28 cellular contexts compared by ENCODE assay signal in the genomic region with DNA sequence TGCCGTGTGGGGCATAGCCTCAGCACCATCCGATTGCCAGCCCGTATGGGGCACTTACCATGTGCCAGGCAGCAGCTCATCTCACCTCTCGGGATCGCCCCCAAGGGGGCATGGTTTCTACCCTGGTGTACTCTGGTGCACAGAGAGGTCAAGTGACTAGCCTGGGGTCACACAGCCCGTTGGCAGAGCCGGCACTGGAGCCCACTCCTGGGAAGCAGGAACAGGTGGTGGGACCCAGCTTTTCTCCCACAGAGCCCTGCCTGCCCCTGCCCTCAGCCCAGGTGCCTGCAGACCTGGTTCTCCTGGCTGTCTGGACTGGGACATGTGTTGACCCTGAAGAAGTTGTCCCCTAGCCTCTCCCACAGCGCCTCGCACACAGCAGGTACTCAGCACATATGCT.
"Had no signal": no experiment of that assay in that cellular context is flagged by ENCODE, and none has a peak within 500 bp of the region (broad histone marks: within the 10 kb centered on the region; RNA-seq: fewer than 3 reads in every experiment).

No MANE protein-coding gene starts in this region.

- H3K36me3 Mint-ChIP-seq: naive B cell; natural killer cell; stimulated activated memory B cell treated with anti-CD40 and anti-IgM and Interleukin-4, amounts not matched to agents 10 μg/mL and 1 μg/mL and 100 μg/mL, for 72 hours had no signal

- H3K4me2 ChIP-seq: hepatocyte, neural progenitor cell had no signal

- H3K9me3 ChIP-seq: left ventricle myocardium inferior, ovary, prostate gland, sigmoid colon, spleen, testis, thyroid gland, transverse colon, upper lobe of left lung, vagina had no signal

- H3K27ac Mint-ChIP-seq: naive B cell; natural killer cell; nephron progenitor cell; neural progenitor cell; stimulated activated memory B cell treated with anti-CD40 and anti-IgM and Interleukin-4, amounts not matched to agents 10 μg/mL and 1 μg/mL and 100 μg/mL, for 72 hours; stimulated activated naive CD8-positive, alpha-beta T cell treated with anti-CD3 and anti-CD28 coated beads, Interleukin-15, amount 100 ng/mL, for 72 hours had no signal

- H3K36me3 ChIP-seq: left ventricle myocardium inferior, neural progenitor cell, ovary, prostate gland, sigmoid colon, spleen, thyroid gland, transverse colon, upper lobe of left lung, vagina had no signal

- H2AFZ ChIP-seq: hepatocyte, neural progenitor cell had no signal

- H3K27ac ChIP-seq: hepatocyte, left ventricle myocardium inferior, neural progenitor cell, ovary, prostate gland, sigmoid colon, spleen, testis, thyroid gland, transverse colon, upper lobe of left lung, vagina had no signal

- H3K9ac ChIP-seq: neural progenitor cell had no signal

- H3K27me3 ChIP-seq: hepatocyte, neural progenitor cell, ovary, sigmoid colon, testis, thyroid gland, vagina had no signal

- DNase-seq: islet precursor cell; left ventricle myocardium inferior; mesenchymal stem cell; naive B cell; natural killer cell; nephron progenitor cell; ovary; posterior cingulate gyrus; retina; right cardiac atrium; sigmoid colon; small intestine; spleen; stimulated activated CD4-positive, alpha-beta T cell treated with anti-CD3 and anti-CD28 coated beads, Interleukin-1b, Interleukin-23, amount 100 ng/mL, for 48 hours; stimulated activated CD4-positive, alpha-beta T cell treated with anti-CD3 and anti-CD28 coated beads, Interleukin-2, amount 100 ng/mL, for 48 hours; stimulated activated CD4-positive, alpha-beta T cell treated with anti-CD3 and anti-CD28 coated beads, Interleukin-4, amount 100 ng/mL, for 4 hours; stimulated activated CD8-positive, alpha-beta memory T cell treated with anti-CD3 and anti-CD28 coated beads, Interleukin-4, amount 100 ng/mL, for 48 hours; stimulated activated naive CD4-positive, alpha-beta T cell treated with Interleukin-2 at 50 U/mL for 16 hours; testis; thyroid gland; transverse colon; upper lobe of left lung had no signal

- H3K4me1 ChIP-seq: left ventricle myocardium inferior, prostate gland, testis, thyroid gland, transverse colon, vagina had no signal

- H3K4me3 Mint-ChIP-seq: naive B cell; natural killer cell; nephron progenitor cell; neural progenitor cell; stimulated activated memory B cell treated with anti-CD40 and anti-IgM and Interleukin-4, amounts not matched to agents 10 μg/mL and 1 μg/mL and 100 μg/mL, for 72 hours; stimulated activated naive CD8-positive, alpha-beta T cell treated with anti-CD3 and anti-CD28 coated beads, Interleukin-15, amount 100 ng/mL, for 72 hours had no signal

- ATAC-seq: stimulated activated memory B cell treated with anti-CD40 and anti-IgM and Interleukin-4, amounts not matched to agents 10 μg/mL and 1 μg/mL and 100 μg/mL, for 72 hours had no signal

- H3K9me3 Mint-ChIP-seq: naive B cell; natural killer cell; nephron progenitor cell; neural progenitor cell; stimulated activated memory B cell treated with anti-CD40 and anti-IgM and Interleukin-4, amounts not matched to agents 10 μg/mL and 1 μg/mL and 100 μg/mL, for 72 hours; stimulated activated naive CD8-positive, alpha-beta T cell treated with anti-CD3 and anti-CD28 coated beads, Interleukin-15, amount 100 ng/mL, for 72 hours had no signal

- H3K4me3 ChIP-seq: hepatocyte, left ventricle myocardium inferior, neural progenitor cell, ovary, prostate gland, sigmoid colon, spleen, testis, thyroid gland, transverse colon, upper lobe of left lung, vagina had no signal

- FAIRE-seq: small intestine had no signal
